In the genomic region with DNA sequence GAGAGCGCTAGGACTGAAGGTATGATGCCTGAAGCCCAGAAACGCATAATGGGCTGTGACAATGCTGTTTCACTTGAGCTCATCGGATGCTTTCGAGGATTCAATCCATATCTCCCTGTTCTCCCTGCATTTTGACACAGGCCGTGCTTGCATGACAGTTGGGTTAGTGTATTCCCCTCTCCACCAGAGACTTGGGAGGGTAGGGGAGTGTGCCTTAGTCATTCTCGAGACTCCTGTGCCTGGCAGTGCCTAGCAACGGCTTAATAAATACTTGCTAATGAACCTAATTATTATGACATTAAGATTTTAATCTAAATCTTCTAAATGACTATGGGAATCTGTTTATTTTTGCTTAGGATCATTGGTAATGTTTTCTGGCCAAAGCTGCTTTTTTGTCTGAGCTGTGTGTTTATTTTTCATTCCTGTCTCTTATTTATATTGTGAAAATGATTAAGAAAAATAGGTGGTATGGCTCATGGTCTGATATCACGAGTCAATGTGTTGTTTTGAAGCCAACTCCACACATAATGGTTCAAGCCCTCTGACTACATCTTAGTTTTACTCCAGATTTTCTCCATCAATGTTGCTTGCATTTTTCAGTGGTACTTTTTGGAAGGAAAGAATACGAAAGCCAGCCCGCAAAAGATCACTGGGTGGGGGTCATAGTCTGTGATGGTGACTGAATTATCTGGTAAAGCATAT, we compare ENCODE assay signal across 25 cellular contexts.
DNase-seq lines count a peak whose midpoint lies in the region; ATAC-seq and TF ChIP-seq lines count a peak whose summit lies in the region.
"Had no signal": no experiment of that assay in that cellular context is flagged by ENCODE, and none has a peak within 500 bp of the region (broad histone marks: within the 10 kb centered on the region; RNA-seq: fewer than 3 reads in every experiment).

No MANE protein-coding gene starts in this region.

- H3K4me1 ChIP-seq in Karpas-422 (ENCODE audit: low read length) (peaks cover 54% of the 10 kb centered on the region), esophagus muscularis mucosa (peaks cover 0 to 26% (median 18%) of the 10 kb centered on the region in 4 donors)
- H3K4me1 ChIP-seq: gastrocnemius medialis had no signal

- H3K27me3 ChIP-seq in Karpas-422 (ENCODE audit: low read length) (no peaks in the 10 kb centered on the region), esophagus muscularis mucosa (no peaks in the 10 kb centered on the region), layer of hippocampus (ENCODE audit: control insufficient read depth, insufficient read depth, low read length) (no peaks in the 10 kb centered on the region)
- H3K27me3 ChIP-seq: gastrocnemius medialis, neural progenitor cell, Peyer's patch, upper lobe of left lung had no signal

- H3K9me3 ChIP-seq in Karpas-422 (ENCODE audit: low read length) (no peaks in the 10 kb centered on the region), esophagus muscularis mucosa (no peaks in the 10 kb centered on the region)
- H3K9me3 ChIP-seq: gastrocnemius medialis, Peyer's patch, upper lobe of left lung had no signal

- TF ChIP-seq POLR2A in esophagus muscularis mucosa (IDR thresholded peaks at IDR 0.05; ENCODE audit: low read depth) = no peak

- WGBS in esophagus muscularis mucosa = 67% methylated on average over 9 of the region's 10 CpGs

- H3K4me3 ChIP-seq in Karpas-422 (ENCODE audit: low read length) (no peak overlapping the region), esophagus muscularis mucosa (no peak overlapping the region)
- H3K4me3 ChIP-seq: gastrocnemius medialis, neural progenitor cell, Peyer's patch, upper lobe of left lung had no signal

- ATAC-seq in GM21528 (IDR thresholded peaks at IDR 0.05; ENCODE audit: low FRiP score, unreplicated experiment) = no peak
- ATAC-seq: activated CD8-positive, alpha-beta T cell treated with anti-CD3 and anti-CD28 coated beads for 36 hours; CD8-positive, alpha-beta T cell; gastrocnemius medialis had no signal

- peak overlapping the region; percentile 57 for H3K4me2 ChIP-seq in Karpas-422 (ENCODE audit: low read depth, low read length, poor library complexity, severe bottlenecking)

- peaks cover 25% of the 10 kb centered on the region; the same call in 1 of the 2 replicates for H4K20me1 ChIP-seq in Karpas-422 (ENCODE audit: insufficient read depth, low read depth, low read length)

- TF ChIP-seq CTCF in esophagus muscularis mucosa (IDR thresholded peaks at IDR 0.05) = no peak

- H2AFZ ChIP-seq in Karpas-422 (ENCODE audit: low read length) = no peak overlapping the region
- H2AFZ ChIP-seq: neural progenitor cell had no signal

- H3K79me2 ChIP-seq in Karpas-422 (ENCODE audit: low read length) = no peaks in the 10 kb centered on the region

- intact Hi-C loops in esophagus muscularis mucosa (cut with DNase I) = no loop called here

- H3K27ac ChIP-seq in Karpas-422 (ENCODE audit: low read length) (no peak overlapping the region), esophagus muscularis mucosa (replicated peaks in 1 of 4) (peak overlapping the region; percentile 41 to 48 (median 44)), layer of hippocampus (ENCODE audit: low read depth, low read length) (peak overlapping the region; percentile 21)
- H3K27ac ChIP-seq: gastrocnemius medialis, neural progenitor cell had no signal

- no peak for TF ChIP-seq EP300 in esophagus muscularis mucosa (IDR thresholded peaks at IDR 0.05)

- DNase-seq in Ammon's horn (ENCODE audit: low spot score) (peak; percentile 48), Karpas-422 (no peak), esophagus muscularis mucosa (ENCODE audit: extremely low spot score) (no peak), NCI-H2081 treated with DMSO at 0.1 percent for 48 hours (lab: John Stamatoyannopoulos, UW) (no peak), islet precursor cell (no peak), NCI-H1436 treated with DMSO at 0.1 percent for 48 hours (lab: John Stamatoyannopoulos, UW) (no peak)
- DNase-seq: activated CD4-positive, alpha-beta T cell treated with anti-CD3 and anti-CD28 coated beads for 1 hour; activated CD8-positive, alpha-beta T cell treated with anti-CD3 and anti-CD28 coated beads for 36 hours; activated naive CD8-positive, alpha-beta T cell treated with anti-CD3 and anti-CD28 coated beads, Interleukin-2, amount 10 ng/mL, durations not matched to agents 7 days and 5 days; CD8-positive, alpha-beta T cell; DMS53; effector CD4-positive, alpha-beta T cell; gastrocnemius medialis; H9; NCI-H1092 treated with DMSO at 0.1 percent for 48 hours; NCI-H2107; NCI-H510A; Peyer's patch; SIG-M5; stimulated activated CD8-positive, alpha-beta memory T cell treated with anti-CD3 and anti-CD28 coated beads, Interleukin-4, amount 100 ng/mL, for 48 hours; T-helper 1 cell; upper lobe of left lung had no signal

- H3K36me3 ChIP-seq in Karpas-422 (ENCODE audit: insufficient read depth, low read length) = no peaks in the 10 kb centered on the region
- H3K36me3 ChIP-seq in esophagus muscularis mucosa = no peaks in the 10 kb centered on the region
- H3K36me3 ChIP-seq: gastrocnemius medialis, neural progenitor cell, Peyer's patch, upper lobe of left lung had no signal

- H3K9ac ChIP-seq in Karpas-422 (ENCODE audit: low read length) = no peak overlapping the region
- H3K9ac ChIP-seq: neural progenitor cell had no signal

- no peaks in the 10 kb centered on the region for H3K9me2 ChIP-seq in Karpas-422 (replicated peaks; ENCODE audit: insufficient read depth, low read length)
